23 cellular contexts compared by ENCODE assay signal in genomic region chr16:85197611-85198566, GRCh38.
A peak's percentile ranks its signal among the peaks of the same experiment; 100 is the strongest.
DNase-seq lines count a peak whose midpoint lies in the region; ATAC-seq and TF ChIP-seq lines count a peak whose summit lies in the region.
"Had no signal": no experiment of that assay in that cellular context is flagged by ENCODE, and none has a peak within 500 bp of the region (broad histone marks: within the 10 kb centered on the region; RNA-seq: fewer than 3 reads in every experiment).

No MANE protein-coding gene starts in this region.

- H3K4me1 Mint-ChIP-seq in glutamatergic neuron (ENCODE audit: low read depth, unreplicated experiment): peaks cover 37% of the 10 kb centered on the region
- H3K4me1 Mint-ChIP-seq: activated naive CD4-positive, alpha-beta T cell treated with anti-CD3 and anti-CD28 coated beads, Interleukin-2, amount 10 ng/mL, durations not matched to agents 7 days and 5 days; T-helper 17 cell had no signal

- no peaks in the 10 kb centered on the region for H3K36me3 Mint-ChIP-seq in glutamatergic neuron (ENCODE audit: unreplicated experiment)
- H3K36me3 Mint-ChIP-seq: activated naive CD4-positive, alpha-beta T cell treated with anti-CD3 and anti-CD28 coated beads, Interleukin-2, amount 10 ng/mL, durations not matched to agents 7 days and 5 days had no signal

- H3K27me3 Mint-ChIP-seq in glutamatergic neuron (ENCODE audit: unreplicated experiment): peaks cover 13% of the 10 kb centered on the region

- H3K9me3 Mint-ChIP-seq in glutamatergic neuron (ENCODE audit: unreplicated experiment): peaks cover 6% of the 10 kb centered on the region
- H3K9me3 Mint-ChIP-seq: activated naive CD4-positive, alpha-beta T cell treated with anti-CD3 and anti-CD28 coated beads, Interleukin-2, amount 10 ng/mL, durations not matched to agents 7 days and 5 days had no signal

- H3K4me1 ChIP-seq in heart left ventricle: peaks cover 4 to 51% (median 25%) of the 10 kb centered on the region in 12 donors
- H3K4me1 ChIP-seq in ovary (ENCODE audit: insufficient read depth): peaks cover 56% of the 10 kb centered on the region
- peaks cover 20 to 58% (median 34%) of the 10 kb centered on the region in 4 donors for H3K4me1 ChIP-seq in transverse colon
- peaks cover 11 to 95% (median 35%) of the 10 kb centered on the region in 3 donors for H3K4me1 ChIP-seq in gastroesophageal sphincter

- H3K27ac Mint-ChIP-seq in glutamatergic neuron (ENCODE audit: unreplicated experiment): peak overlapping the region; percentile 62
- H3K27ac Mint-ChIP-seq: activated naive CD4-positive, alpha-beta T cell treated with anti-CD3 and anti-CD28 coated beads, Interleukin-2, amount 10 ng/mL, durations not matched to agents 7 days and 5 days; T-helper 17 cell had no signal

- intact Hi-C loops in Right ventricle myocardium superior (cut with DNase I) (no loop called here), heart left ventricle (cut with DNase I) (no loop called here), ovary (cut with DNase I) (loop anchor here in 1 of 4 donors (5.0 kb wide), 1 partner anchor 34 kb away; no protein-coding TSS in a partner anchor), transverse colon (cut with DNase I; ENCODE audit: low total_unique reads) (no loop called here)

- 83 to 88% (median 87%) methylated on average over 21 to 22 of the region's 22 CpGs for WGBS in heart left ventricle, 4 donors
- WGBS in ovary, 3 donors: 43 to 64% (median 46%) methylated on average over 22 of the region's 22 CpGs
- 78% methylated on average over 22 of the region's 22 CpGs; no CpG with 5 or more reads in 1 of the 2 donors for WGBS in transverse colon (ENCODE audit: low coverage in 1 of 2), 2 donors
- 80 to 82% methylated on average over 1 to 12 of the region's 22 CpGs for WGBS in gastroesophageal sphincter (ENCODE audit: low coverage in 1 of 2), 2 donors

- in situ Hi-C loops in transverse colon (cut with MboI; ENCODE audit: low pct_ligation_motif_present in 1 of 4, low pct_unique_long_range_greater_than_20kb in 1 of 4, low sequenced_read_pairs in 3 of 4): no loop called here

- DNase-seq in Right ventricle myocardium superior (peak; percentile 38), heart left ventricle (no peak), glutamatergic neuron (no peak), ovary (peak in 4 of 5 donors; percentile 63 to 79 (median 70)), transverse colon (no peak)
- DNase-seq: activated CD4-positive, alpha-beta T cell treated with anti-CD3 and anti-CD28 coated beads, Interleukin-2, amount 50 U/mL, for 48 hours; activated naive CD4-positive, alpha-beta T cell treated with anti-CD3 and anti-CD28 coated beads, Interleukin-2, amount 10 ng/mL, durations not matched to agents 7 days and 5 days; activated T-cell treated with anti-CD3 and anti-CD28 coated beads, Interleukin-2, amount 50 U/mL, for 1 hour; C1 segment of cervical spinal cord; hypothalamus; mammary epithelial cell; NCI-H1092; NCI-H526 treated with DMSO at 0.1 percent for 48 hours; retina; SJCRH30; stimulated activated CD4-positive, alpha-beta T cell treated with anti-CD3 and anti-CD28 coated beads, Interleukin-1b, Interleukin-23, amount 100 ng/mL, for 48 hours; stimulated activated naive CD4-positive, alpha-beta T cell; T-helper 17 cell; upper lobe of right lung had no signal

- no peak for TF ChIP-seq EP300 in ovary (IDR thresholded peaks at IDR 0.05)
- no peak for TF ChIP-seq EP300 in transverse colon (IDR thresholded peaks at IDR 0.05; ENCODE audit: low read depth)
- TF ChIP-seq EP300 in gastroesophageal sphincter (IDR thresholded peaks at IDR 0.05): no peak

- TF ChIP-seq CTCF in heart left ventricle (IDR thresholded peaks at IDR 0.05) (no peak), glutamatergic neuron (IDR thresholded peaks at IDR 0.05; ENCODE audit: partially characterized antibody, unreplicated experiment) (no peak), ovary (IDR thresholded peaks at IDR 0.05) (no peak), transverse colon (IDR thresholded peaks at IDR 0.05) (no peak), gastroesophageal sphincter (IDR thresholded peaks at IDR 0.05) (no peak)

- H3K4me3 ChIP-seq in heart left ventricle: no peak overlapping the region
- H3K4me3 ChIP-seq in ovary: no peak overlapping the region
- no peak overlapping the region for H3K4me3 ChIP-seq in transverse colon
- H3K4me3 ChIP-seq in gastroesophageal sphincter: no peak overlapping the region
- H3K4me3 ChIP-seq: SJCRH30, upper lobe of right lung had no signal

- H3K27me3 ChIP-seq in heart left ventricle: no peaks in the 10 kb centered on the region
- H3K27me3 ChIP-seq in ovary: no peaks in the 10 kb centered on the region
- H3K27me3 ChIP-seq in transverse colon: no peaks in the 10 kb centered on the region
- H3K27me3 ChIP-seq in gastroesophageal sphincter: no peaks in the 10 kb centered on the region
- H3K27me3 ChIP-seq: SJCRH30, upper lobe of right lung had no signal

- H3K9me3 ChIP-seq in heart left ventricle: no peaks in the 10 kb centered on the region
- no peaks in the 10 kb centered on the region for H3K9me3 ChIP-seq in ovary
- H3K9me3 ChIP-seq in transverse colon: no peaks in the 10 kb centered on the region
- no peaks in the 10 kb centered on the region for H3K9me3 ChIP-seq in gastroesophageal sphincter
- H3K9me3 ChIP-seq: SJCRH30, upper lobe of right lung had no signal

- TF ChIP-seq POLR2A in heart left ventricle (IDR thresholded peaks at IDR 0.05) (no peak), ovary (IDR thresholded peaks at IDR 0.05) (no peak), transverse colon (IDR thresholded peaks at IDR 0.05) (no peak), gastroesophageal sphincter (IDR thresholded peaks at IDR 0.05) (no peak)

- H3K27ac ChIP-seq in heart left ventricle (no peak overlapping the region), ovary (peak overlapping the region in 1 of 2 donors; percentile 83), transverse colon (peak overlapping the region; percentile 48 to 86 (median 70)), gastroesophageal sphincter (peak overlapping the region in 2 of 4 donors; percentile 80 to 82)
- H3K27ac ChIP-seq: SJCRH30, upper lobe of right lung, VCaP had no signal

- H3K36me3 ChIP-seq in heart left ventricle (no peaks in the 10 kb centered on the region), ovary (no peaks in the 10 kb centered on the region), transverse colon (no peaks in the 10 kb centered on the region), gastroesophageal sphincter (no peaks in the 10 kb centered on the region)
- H3K36me3 ChIP-seq: upper lobe of right lung had no signal

- no peak overlapping the region for H3K4me3 Mint-ChIP-seq in glutamatergic neuron (ENCODE audit: unreplicated experiment)
- H3K4me3 Mint-ChIP-seq: activated naive CD4-positive, alpha-beta T cell treated with anti-CD3 and anti-CD28 coated beads, Interleukin-2, amount 10 ng/mL, durations not matched to agents 7 days and 5 days; T-helper 17 cell had no signal

- ATAC-seq in Right ventricle myocardium superior (ENCODE audit: poor library complexity) (no peak), heart left ventricle (no peak), HG02852 (IDR thresholded peaks at IDR 0.05; ENCODE audit: unreplicated experiment) (no peak), HG02885 (IDR thresholded peaks at IDR 0.05; ENCODE audit: poor library complexity, unreplicated experiment) (no peak), gastroesophageal sphincter (no peak)
- ATAC-seq: T-helper 17 cell, upper lobe of right lung had no signal

Comparison
In these comparisons a context has a peak if more than half of its experiments do, and no peak if none do; other contexts are left out.
1. DNase-seq: peak in Right ventricle myocardium superior (single experiment) and ovary (4 of 5); none in heart left ventricle (0 of 5), glutamatergic neuron (single experiment) and transverse colon (single experiment).
2. H3K27ac ChIP-seq: peak in transverse colon (4 of 4); none in heart left ventricle (0 of 12).